1 cellular context compared by ENCODE assay signal in the genomic region with DNA sequence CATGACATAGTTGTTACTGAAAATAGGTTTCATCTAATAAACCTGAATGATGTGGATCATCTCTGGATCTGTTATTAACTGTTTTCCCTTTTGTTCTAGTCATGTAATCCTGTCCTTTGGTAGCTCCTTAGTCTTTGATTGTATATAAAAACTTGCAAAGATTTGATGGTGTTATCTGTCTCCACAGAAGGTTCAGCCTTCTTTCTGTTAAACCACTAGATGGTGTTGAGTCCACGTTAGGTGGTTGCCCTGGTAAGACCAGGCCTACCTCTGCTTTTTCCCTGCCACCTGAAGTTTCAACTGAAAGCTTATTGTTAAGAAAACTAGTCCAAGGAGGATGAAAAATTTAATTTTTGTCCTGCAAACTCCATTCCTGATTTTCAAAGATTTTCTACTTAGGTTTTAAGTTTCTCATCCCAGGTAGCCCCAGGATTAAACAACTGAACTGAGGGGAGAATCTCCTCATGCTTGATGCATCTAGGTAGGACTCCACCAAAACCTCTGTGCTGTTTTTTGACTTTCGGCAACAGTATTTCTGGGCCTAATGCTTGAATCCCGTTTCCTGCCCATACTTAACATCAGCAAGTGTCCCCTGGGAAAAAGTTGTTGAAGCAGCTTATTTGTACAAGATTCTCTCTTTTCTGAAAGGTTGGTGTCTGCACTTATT.
TF ChIP-seq lines count a peak whose summit lies in the region.

No MANE protein-coding gene starts in this region.

TF ChIP-seq in H1, 55 proteins besides CTCF, POLR2A, EP300 and RAD21:
- TF ChIP-seq SP4 (IDR thresholded peaks at IDR 0.05; ENCODE audit: low read length) (no peak), GTF2F1 (IDR thresholded peaks at IDR 0.05; ENCODE audit: borderline replicate concordance, low read depth, low read length) (no peak), SIRT6 (IDR thresholded peaks at IDR 0.05; ENCODE audit: low read length) (no peak), TBP (IDR thresholded peaks at IDR 0.05; ENCODE audit: low read depth, low read length) (no peak), TEAD4 (IDR thresholded peaks at IDR 0.05; ENCODE audit: low read depth, low read length) (no peak), CHD2 (IDR thresholded peaks at IDR 0.05; ENCODE audit: low read length) (no peak), POU5F1 (IDR thresholded peaks at IDR 0.05; ENCODE audit: low read depth, low read length) (no peak), BACH1 (IDR thresholded peaks at IDR 0.05; ENCODE audit: low read length) (no peak)
